Comparison of ENCODE assay signal across 1 cellular context in the genomic region with DNA sequence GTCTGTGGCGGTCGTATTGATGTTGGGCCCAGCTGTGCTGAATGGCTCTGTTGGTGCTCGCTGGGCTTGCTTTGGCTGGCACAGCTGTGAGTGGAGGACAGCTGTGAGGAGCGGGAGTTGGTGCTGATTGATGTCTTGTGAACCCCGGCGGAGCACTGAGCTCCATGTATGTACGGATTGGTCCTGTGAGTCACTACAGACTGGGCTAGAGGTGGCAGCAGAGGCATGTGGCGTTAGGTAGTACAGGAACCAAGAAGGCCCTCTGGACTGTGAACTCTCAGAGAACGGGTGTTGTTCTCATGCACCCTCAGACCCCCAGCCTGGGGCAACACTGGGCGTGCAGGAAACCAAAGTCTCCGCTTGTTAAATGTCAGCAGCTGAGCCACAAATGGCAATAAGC.
TF ChIP-seq lines count a peak whose summit lies in the region.

No MANE protein-coding gene starts in this region.

TF ChIP-seq in SK-N-SH treated with all-trans-retinoic acid at 6 μM for 48 hours, 23 proteins besides CTCF, POLR2A, EP300 and RAD21 (continued from another document):
- TF ChIP-seq, protein P1, sequence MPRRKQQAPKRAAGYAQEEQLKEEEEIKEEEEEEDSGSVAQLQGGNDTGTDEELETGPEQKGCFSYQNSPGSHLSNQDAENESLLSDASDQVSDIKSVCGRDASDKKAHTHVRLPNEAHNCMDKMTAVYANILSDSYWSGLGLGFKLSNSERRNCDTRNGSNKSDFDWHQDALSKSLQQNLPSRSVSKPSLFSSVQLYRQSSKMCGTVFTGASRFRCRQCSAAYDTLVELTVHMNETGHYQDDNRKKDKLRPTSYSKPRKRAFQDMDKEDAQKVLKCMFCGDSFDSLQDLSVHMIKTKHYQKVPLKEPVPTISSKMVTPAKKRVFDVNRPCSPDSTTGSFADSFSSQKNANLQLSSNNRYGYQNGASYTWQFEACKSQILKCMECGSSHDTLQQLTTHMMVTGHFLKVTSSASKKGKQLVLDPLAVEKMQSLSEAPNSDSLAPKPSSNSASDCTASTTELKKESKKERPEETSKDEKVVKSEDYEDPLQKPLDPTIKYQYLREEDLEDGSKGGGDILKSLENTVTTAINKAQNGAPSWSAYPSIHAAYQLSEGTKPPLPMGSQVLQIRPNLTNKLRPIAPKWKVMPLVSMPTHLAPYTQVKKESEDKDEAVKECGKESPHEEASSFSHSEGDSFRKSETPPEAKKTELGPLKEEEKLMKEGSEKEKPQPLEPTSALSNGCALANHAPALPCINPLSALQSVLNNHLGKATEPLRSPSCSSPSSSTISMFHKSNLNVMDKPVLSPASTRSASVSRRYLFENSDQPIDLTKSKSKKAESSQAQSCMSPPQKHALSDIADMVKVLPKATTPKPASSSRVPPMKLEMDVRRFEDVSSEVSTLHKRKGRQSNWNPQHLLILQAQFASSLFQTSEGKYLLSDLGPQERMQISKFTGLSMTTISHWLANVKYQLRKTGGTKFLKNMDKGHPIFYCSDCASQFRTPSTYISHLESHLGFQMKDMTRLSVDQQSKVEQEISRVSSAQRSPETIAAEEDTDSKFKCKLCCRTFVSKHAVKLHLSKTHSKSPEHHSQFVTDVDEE (CRISPR knock-in tag; IDR thresholded peaks at IDR 0.05), result no peak
- TF ChIP-seq, protein P2, sequence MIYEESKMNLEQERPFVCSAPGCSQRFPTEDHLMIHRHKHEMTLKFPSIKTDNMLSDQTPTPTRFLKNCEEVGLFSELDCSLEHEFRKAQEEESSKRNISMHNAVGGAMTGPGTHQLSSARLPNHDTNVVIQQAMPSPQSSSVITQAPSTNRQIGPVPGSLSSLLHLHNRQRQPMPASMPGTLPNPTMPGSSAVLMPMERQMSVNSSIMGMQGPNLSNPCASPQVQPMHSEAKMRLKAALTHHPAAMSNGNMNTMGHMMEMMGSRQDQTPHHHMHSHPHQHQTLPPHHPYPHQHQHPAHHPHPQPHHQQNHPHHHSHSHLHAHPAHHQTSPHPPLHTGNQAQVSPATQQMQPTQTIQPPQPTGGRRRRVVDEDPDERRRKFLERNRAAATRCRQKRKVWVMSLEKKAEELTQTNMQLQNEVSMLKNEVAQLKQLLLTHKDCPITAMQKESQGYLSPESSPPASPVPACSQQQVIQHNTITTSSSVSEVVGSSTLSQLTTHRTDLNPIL (CRISPR knock-in tag; IDR thresholded peaks at IDR 0.05; ENCODE audit: low read depth), result no peak
- TF ChIP-seq TCF4 (CRISPR knock-in tag; IDR thresholded peaks at IDR 0.05; ENCODE audit: borderline replicate concordance), result no peak
- no peak for TF ChIP-seq ZFP30 (CRISPR knock-in tag; IDR thresholded peaks at IDR 0.05)
- no peak for TF ChIP-seq GLIS3 (CRISPR knock-in tag; IDR thresholded peaks at IDR 0.05)
- TF ChIP-seq, protein P3, sequence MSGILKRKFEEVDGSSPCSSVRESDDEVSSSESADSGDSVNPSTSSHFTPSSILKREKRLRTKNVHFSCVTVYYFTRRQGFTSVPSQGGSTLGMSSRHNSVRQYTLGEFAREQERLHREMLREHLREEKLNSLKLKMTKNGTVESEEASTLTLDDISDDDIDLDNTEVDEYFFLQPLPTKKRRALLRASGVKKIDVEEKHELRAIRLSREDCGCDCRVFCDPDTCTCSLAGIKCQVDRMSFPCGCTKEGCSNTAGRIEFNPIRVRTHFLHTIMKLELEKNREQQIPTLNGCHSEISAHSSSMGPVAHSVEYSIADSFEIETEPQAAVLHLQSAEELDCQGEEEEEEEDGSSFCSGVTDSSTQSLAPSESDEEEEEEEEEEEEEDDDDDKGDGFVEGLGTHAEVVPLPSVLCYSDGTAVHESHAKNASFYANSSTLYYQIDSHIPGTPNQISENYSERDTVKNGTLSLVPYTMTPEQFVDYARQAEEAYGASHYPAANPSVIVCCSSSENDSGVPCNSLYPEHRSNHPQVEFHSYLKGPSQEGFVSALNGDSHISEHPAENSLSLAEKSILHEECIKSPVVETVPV (CRISPR knock-in tag; IDR thresholded peaks at IDR 0.05), result no peak
- no peak for TF ChIP-seq ZFP3 (CRISPR knock-in tag; IDR thresholded peaks at IDR 0.05)
- no peak for TF ChIP-seq TOX (CRISPR knock-in tag; IDR thresholded peaks at IDR 0.05; ENCODE audit: borderline replicate concordance)
- no peak for TF ChIP-seq ZC3H10 (CRISPR knock-in tag; IDR thresholded peaks at IDR 0.05)
